ENCODE assay signal across 11 cellular contexts in the genomic region with DNA sequence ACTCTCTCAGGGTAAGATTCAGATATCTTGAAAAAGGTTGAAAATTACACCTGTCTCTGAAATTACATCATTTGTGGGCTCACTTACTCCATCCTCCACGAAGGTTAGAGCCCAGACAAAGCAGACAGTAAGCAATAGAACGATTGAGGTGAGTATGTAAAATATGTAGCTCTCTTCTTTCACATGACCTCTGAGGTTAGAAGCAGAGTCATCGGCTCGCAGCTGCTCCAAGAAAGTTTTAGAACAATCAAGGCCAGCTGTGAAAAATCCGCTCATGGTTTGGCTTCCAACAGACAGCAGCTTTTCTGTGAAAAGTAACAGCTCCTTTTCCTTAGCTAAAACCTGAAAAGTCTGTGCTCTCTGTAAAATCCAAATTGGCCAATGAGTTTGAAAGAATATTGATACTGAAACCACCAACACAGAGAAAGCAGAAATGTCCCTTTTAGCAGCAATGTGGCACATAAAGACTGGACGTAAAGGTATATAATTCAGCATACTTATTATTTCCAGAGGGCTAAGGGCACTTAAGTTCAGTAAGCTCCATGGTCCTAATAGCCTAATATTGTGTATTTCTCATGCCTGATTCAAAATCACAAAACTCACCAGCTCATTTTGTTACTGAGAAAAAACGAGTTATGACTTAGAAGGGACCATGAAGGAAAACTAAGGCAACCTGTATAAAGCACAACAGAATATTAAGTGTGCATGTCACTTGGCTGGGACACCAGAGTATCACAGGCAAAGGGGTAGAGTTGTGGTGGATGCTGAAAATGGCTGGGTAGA.
A peak's percentile ranks its signal among the peaks of the same experiment; 100 is the strongest.
DNase-seq lines count a peak whose midpoint lies in the region; ATAC-seq and TF ChIP-seq lines count a peak whose summit lies in the region.
"Had no signal": no experiment of that assay in that cellular context is flagged by ENCODE, and none has a peak within 500 bp of the region (broad histone marks: within the 10 kb centered on the region; RNA-seq: fewer than 3 reads in every experiment).

No MANE protein-coding gene starts in this region.

- TF ChIP-seq CTCF in sigmoid colon (IDR thresholded peaks at IDR 0.05) (no peak), uterus (IDR thresholded peaks at IDR 0.05) (no peak)

- H3K4me1 ChIP-seq in SJCRH30: peaks cover 24% of the 10 kb centered on the region
- no peaks in the 10 kb centered on the region for H3K4me1 ChIP-seq in sigmoid colon
- H3K4me1 ChIP-seq in uterus: no peaks in the 10 kb centered on the region
- H3K4me1 ChIP-seq: left ventricle myocardium inferior had no signal

- peak; percentile 52 for ATAC-seq in GM18907 (IDR thresholded peaks at IDR 0.05; ENCODE audit: unreplicated experiment)

- TF ChIP-seq POLR2A in sigmoid colon (IDR thresholded peaks at IDR 0.05) (no peak), uterus (IDR thresholded peaks at IDR 0.05) (no peak)

- H3K27me3 ChIP-seq in SJCRH30 (no peaks in the 10 kb centered on the region), sigmoid colon (no peaks in the 10 kb centered on the region), uterus (no peaks in the 10 kb centered on the region)

- H3K27ac ChIP-seq in SJCRH30 (peak overlapping the region; percentile 65), sigmoid colon (no peak overlapping the region), uterus (no peak overlapping the region)
- H3K27ac ChIP-seq: KMS-11, left ventricle myocardium inferior had no signal

- no peak for TF ChIP-seq EP300 in sigmoid colon (IDR thresholded peaks at IDR 0.05)

- intact Hi-C loops in sigmoid colon (cut with DNase I): no loop called here
- intact Hi-C loops in uterus (cut with DNase I; ENCODE audit: low total_unique reads): no loop called here

- H3K36me3 ChIP-seq in SJCRH30: no peaks in the 10 kb centered on the region
- no peaks in the 10 kb centered on the region for H3K36me3 ChIP-seq in sigmoid colon
- H3K36me3 ChIP-seq in uterus: no peaks in the 10 kb centered on the region
- H3K36me3 ChIP-seq: left ventricle myocardium inferior had no signal

- H3K4me3 ChIP-seq in SJCRH30: no peak overlapping the region
- H3K4me3 ChIP-seq in sigmoid colon: no peak overlapping the region
- no peak overlapping the region for H3K4me3 ChIP-seq in uterus
- H3K4me3 ChIP-seq: left ventricle myocardium inferior had no signal

- H3K9me3 ChIP-seq in SJCRH30 (replicated peaks) (no peaks in the 10 kb centered on the region), sigmoid colon (no peaks in the 10 kb centered on the region), uterus (no peaks in the 10 kb centered on the region)
- H3K9me3 ChIP-seq: left ventricle myocardium inferior had no signal

- WGBS in sigmoid colon, 2 donors: 66 to 81% methylated on average over 7 of the region's 7 CpGs

- peak; percentile 56 for DNase-seq in HCEC 1CT
- DNase-seq in SJCRH30: peak; percentile 55 to 70
- peak; percentile 78 for DNase-seq in sigmoid colon
- no peak for DNase-seq in uterus
- DNase-seq in cortex of kidney (lab: John Stamatoyannopoulos, UW): no peak
- DNase-seq in KG1 (lab: John Stamatoyannopoulos, UW): no peak
- DNase-seq: left ventricle myocardium inferior; OCI-M1; stimulated activated CD4-positive, alpha-beta T cell treated with anti-CD3 and anti-CD28 coated beads, Interleukin-2, amount 100 ng/mL, for 24 hours had no signal

Comparison
In these comparisons a context has a peak if more than half of its experiments do, and no peak if none do; other contexts are left out.
1. DNase-seq: peak in HCEC 1CT (single experiment), SJCRH30 (2 of 2) and sigmoid colon (single experiment); none in uterus (0 of 2), cortex of kidney (single experiment) and KG1 (single experiment).